In the genomic region with DNA sequence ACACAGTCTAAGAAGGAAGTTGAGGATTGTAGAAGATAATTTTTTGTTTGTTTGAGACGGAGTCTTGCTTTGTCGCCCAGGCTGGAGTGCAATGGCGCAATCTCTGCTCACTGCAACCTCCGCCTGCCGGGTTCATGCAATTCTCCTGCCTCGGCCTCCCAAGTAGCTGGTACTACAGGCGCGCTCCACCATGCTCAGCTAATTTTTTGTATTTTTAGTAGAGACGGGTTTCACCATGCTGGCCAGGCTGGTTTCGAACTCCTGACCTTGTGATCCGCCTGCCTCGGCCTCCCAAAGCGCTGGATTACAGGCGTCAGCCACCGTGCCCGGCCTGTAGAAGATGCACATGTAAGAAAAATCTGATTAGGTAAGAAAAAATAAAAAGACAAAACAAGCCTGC, we compare ENCODE assay signal across 1 cellular context.
A peak's percentile ranks its signal among the peaks of the same experiment; 100 is the strongest.
TF ChIP-seq lines count a peak whose summit lies in the region.
"Not testable (repeated sequence)": the region's sequence is repeated elsewhere in the genome, so short reads cannot be mapped to it uniquely, and the experiment has no call there.

No MANE protein-coding gene starts in this region.

TF ChIP-seq in K562, 482 proteins besides CTCF, POLR2A, EP300 and RAD21:
- TF ChIP-seq BCOR (IDR thresholded peaks at IDR 0.05), result 0 out of 2 replicates have a peak, but pooled peaks have one; percentile 22
- peak; percentile 82 for TF ChIP-seq CEBPB (tag; IDR thresholded peaks at IDR 0.05)
- 0 out of 2 replicates have a peak, but pooled peaks have one; percentile 37 for TF ChIP-seq RBFOX2 (IDR thresholded peaks at IDR 0.05; ENCODE audit: low read depth, low read length)
- TF ChIP-seq ZBTB33 (CRISPR knock-in tag; IDR thresholded peaks at IDR 0.05), result peak; percentile 39; the same call in 1 of the 2 replicates
- not testable (repeated sequence) for TF ChIP-seq CEBPG (CRISPR knock-in tag; IDR thresholded peaks at IDR 0.05)
- TF ChIP-seq CEBPG (tag; conservative IDR thresholded peaks at IDR 0.05 in 1 of 2, IDR thresholded peaks at IDR 0.05 in 1 of 2), result peak in 1 of 2 experiments; percentile 35; a peak in 1 of 4 replicates
- peak in 1 of 2 experiments; percentile 7; a peak in 1 of 4 replicates for TF ChIP-seq KDM1A (IDR thresholded peaks at IDR 0.05)
TF ChIP-seq in K562: peak in this region for 6; not testable (repeated sequence) for 476.
